In genomic region chr16:3456374-3456773, GRCh38 we compare ENCODE assay signal across 1 cellular context.
TF ChIP-seq lines count a peak whose summit lies in the region.

No MANE protein-coding gene starts in this region.

TF ChIP-seq in HepG2, 621 proteins besides CTCF, POLR2A, EP300 and RAD21:
- TF ChIP-seq, protein P1, sequence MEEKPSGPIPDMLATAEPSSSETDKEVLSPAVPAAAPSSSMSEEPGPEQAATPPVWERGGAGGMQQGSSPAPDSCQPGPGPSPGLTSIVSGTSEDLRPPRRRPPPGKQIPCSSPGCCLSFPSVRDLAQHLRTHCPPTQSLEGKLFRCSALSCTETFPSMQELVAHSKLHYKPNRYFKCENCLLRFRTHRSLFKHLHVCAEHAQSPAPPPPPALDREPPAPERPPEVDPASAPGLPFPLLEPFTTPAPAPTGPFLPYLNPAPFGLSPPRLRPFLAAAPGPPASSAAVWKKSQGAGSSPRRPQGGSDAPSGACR (CRISPR knock-in tag; IDR thresholded peaks at IDR 0.05), result no peak
- TF ChIP-seq MTA1 (CRISPR knock-in tag; IDR thresholded peaks at IDR 0.05; ENCODE audit: borderline replicate concordance) (no peak), TAF1 (CRISPR knock-in tag; IDR thresholded peaks at IDR 0.05) (no peak), PATZ1 (CRISPR knock-in tag; IDR thresholded peaks at IDR 0.05) (no peak), SCMH1 (CRISPR knock-in tag; IDR thresholded peaks at IDR 0.05; ENCODE audit: borderline replicate concordance) (no peak), AKNA (CRISPR knock-in tag; IDR thresholded peaks at IDR 0.05; ENCODE audit: borderline replicate concordance) (no peak), RORA (CRISPR knock-in tag; IDR thresholded peaks at IDR 0.05) (no peak), CBX5 (CRISPR knock-in tag; IDR thresholded peaks at IDR 0.05; ENCODE audit: borderline replicate concordance) (no peak), SP2 (CRISPR knock-in tag; IDR thresholded peaks at IDR 0.05) (no peak), ATF5 (CRISPR knock-in tag; IDR thresholded peaks at IDR 0.05; ENCODE audit: low read depth) (no peak), ATM (IDR thresholded peaks at IDR 0.05; ENCODE audit: borderline replicate concordance) (no peak), YEATS4 (CRISPR knock-in tag; IDR thresholded peaks at IDR 0.05; ENCODE audit: borderline replicate concordance) (no peak)
- TF ChIP-seq, protein P2, sequence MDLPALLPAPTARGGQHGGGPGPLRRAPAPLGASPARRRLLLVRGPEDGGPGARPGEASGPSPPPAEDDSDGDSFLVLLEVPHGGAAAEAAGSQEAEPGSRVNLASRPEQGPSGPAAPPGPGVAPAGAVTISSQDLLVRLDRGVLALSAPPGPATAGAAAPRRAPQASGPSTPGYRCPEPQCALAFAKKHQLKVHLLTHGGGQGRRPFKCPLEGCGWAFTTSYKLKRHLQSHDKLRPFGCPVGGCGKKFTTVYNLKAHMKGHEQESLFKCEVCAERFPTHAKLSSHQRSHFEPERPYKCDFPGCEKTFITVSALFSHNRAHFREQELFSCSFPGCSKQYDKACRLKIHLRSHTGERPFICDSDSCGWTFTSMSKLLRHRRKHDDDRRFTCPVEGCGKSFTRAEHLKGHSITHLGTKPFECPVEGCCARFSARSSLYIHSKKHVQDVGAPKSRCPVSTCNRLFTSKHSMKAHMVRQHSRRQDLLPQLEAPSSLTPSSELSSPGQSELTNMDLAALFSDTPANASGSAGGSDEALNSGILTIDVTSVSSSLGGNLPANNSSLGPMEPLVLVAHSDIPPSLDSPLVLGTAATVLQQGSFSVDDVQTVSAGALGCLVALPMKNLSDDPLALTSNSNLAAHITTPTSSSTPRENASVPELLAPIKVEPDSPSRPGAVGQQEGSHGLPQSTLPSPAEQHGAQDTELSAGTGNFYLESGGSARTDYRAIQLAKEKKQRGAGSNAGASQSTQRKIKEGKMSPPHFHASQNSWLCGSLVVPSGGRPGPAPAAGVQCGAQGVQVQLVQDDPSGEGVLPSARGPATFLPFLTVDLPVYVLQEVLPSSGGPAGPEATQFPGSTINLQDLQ (CRISPR knock-in tag; IDR thresholded peaks at IDR 0.05), result no peak
